ENCODE assay signal across 21 cellular contexts in genomic region chr15:45647828-45648227, GRCh38. TPM values are rescaled to one million over a fixed set of nuclear protein-coding genes. Genes with fewer than 3 reads are reported as not detected.
"Had no signal": no experiment of that assay in that cellular context is flagged by ENCODE, and none has a peak within 500 bp of the region (broad histone marks: within the 10 kb centered on the region; RNA-seq: fewer than 3 reads in every experiment).

No MANE protein-coding gene starts in this region.

- H3K4me3 ChIP-seq: coronary artery, spleen, thyroid gland had no signal

- H3K9me3 ChIP-seq: spleen, thyroid gland had no signal

- H3K36me3 ChIP-seq: thyroid gland had no signal

- DNase-seq: activated CD4-positive, alpha-beta T cell treated with anti-CD3 and anti-CD28 coated beads for 4 hours; activated CD4-positive, alpha-beta T cell treated with anti-CD3 and anti-CD28 coated beads, Interleukin-2, amount 50 U/mL, for 48 hours; activated CD4-positive, CD25-positive, alpha-beta regulatory T cell; activated CD8-positive, alpha-beta memory T cell treated with anti-CD3 and anti-CD28 coated beads, Interleukin-2, amount 50 U/mL, for 48 hours; activated naive CD4-positive, alpha-beta T cell treated with anti-CD3 and anti-CD28 coated beads for 36 hours; activated naive CD8-positive, alpha-beta T cell treated with anti-CD3 and anti-CD28 coated beads, Interleukin-2, amount 10 ng/mL, durations not matched to agents 7 days and 5 days; activated T-cell treated with anti-CD3 and anti-CD28 coated beads, Interleukin-2, amount 50 U/mL, for 48 hours; amniotic stem cell; endodermal cell; left ventricle myocardium superior; spleen; stimulated activated CD4-positive, alpha-beta T cell treated with anti-CD3 and anti-CD28 coated beads, Interleukin-4, amount 100 ng/mL, for 1 hour; stimulated activated naive CD4-positive, alpha-beta T cell treated with Interleukin-2 at 50 U/mL for 16 hours; substantia nigra; T-helper 1 cell; T1000; thyroid gland had no signal

- FAIRE-seq: bronchial epithelial cell had no signal

- H3K4me3 Mint-ChIP-seq: activated naive CD4-positive, alpha-beta T cell treated with anti-CD3 and anti-CD28 coated beads for 36 hours; activated naive CD8-positive, alpha-beta T cell treated with anti-CD3 and anti-CD28 coated beads, Interleukin-2, amount 10 ng/mL, durations not matched to agents 7 days and 5 days; endodermal cell; memory B cell had no signal

- H3K27me3 ChIP-seq: spleen, thyroid gland had no signal

- H3K27ac ChIP-seq: coronary artery had no signal

- H3K9me3 Mint-ChIP-seq: activated naive CD8-positive, alpha-beta T cell treated with anti-CD3 and anti-CD28 coated beads, Interleukin-2, amount 10 ng/mL, durations not matched to agents 7 days and 5 days; memory B cell had no signal

- H3K27ac Mint-ChIP-seq: activated naive CD4-positive, alpha-beta T cell treated with anti-CD3 and anti-CD28 coated beads for 36 hours; activated naive CD8-positive, alpha-beta T cell treated with anti-CD3 and anti-CD28 coated beads, Interleukin-2, amount 10 ng/mL, durations not matched to agents 7 days and 5 days; endodermal cell; memory B cell had no signal

RNA-seq across cellular contexts. Expression of gene SQOR, which starts 13.0 kb away (rescaled TPM):
- polyA plus RNA-seq: neural cell had no signal
